Comparison of ENCODE assay signal across 8 cellular contexts in the genomic region with DNA sequence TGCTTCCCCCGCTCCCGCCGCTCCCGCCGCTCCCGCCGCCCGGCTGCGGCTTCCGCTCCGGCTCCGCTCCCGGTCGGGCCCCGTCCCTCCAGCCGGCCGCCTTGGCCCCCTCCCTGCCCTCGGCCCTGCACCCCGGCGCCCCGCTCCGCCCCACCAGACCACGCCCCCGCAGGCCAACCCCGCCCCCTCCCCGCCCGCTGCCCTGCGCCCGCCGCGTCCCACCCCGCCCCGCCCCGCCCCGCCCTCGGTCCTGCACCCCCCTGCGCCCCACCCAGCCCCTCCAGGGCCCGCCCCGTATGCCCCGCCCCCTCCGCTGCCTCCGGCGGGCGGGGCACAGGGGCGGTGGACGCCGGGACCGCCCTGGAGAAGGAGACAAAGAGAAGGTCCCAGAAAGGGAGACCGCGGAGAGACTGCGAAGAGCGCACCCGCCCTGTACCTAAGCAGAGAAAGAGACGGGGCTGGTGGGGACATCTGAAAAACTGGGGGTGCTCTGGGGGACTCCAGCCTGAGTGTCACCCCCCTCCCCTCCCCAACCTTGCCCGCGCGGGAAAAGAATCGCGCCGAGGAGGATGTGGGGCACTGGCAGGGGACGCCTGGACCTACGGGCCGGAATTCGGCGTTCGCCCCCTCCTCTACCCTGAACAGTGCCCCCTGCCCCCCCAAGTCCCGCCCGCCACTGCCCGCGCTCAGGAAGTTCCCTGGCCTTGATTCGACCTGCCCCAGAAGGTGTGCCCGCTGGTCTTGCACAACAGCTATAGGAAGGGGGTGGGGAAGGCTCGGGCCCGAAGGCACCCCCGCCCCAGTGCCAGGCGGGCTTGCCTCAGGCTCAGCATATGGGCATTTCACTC. TPM values are rescaled to one million over a fixed set of nuclear protein-coding genes. Genes with fewer than 3 reads are reported as not detected.
DNase-seq lines count a peak whose midpoint lies in the region; ATAC-seq and TF ChIP-seq lines count a peak whose summit lies in the region.

No MANE protein-coding gene starts in this region.

- H3K27ac ChIP-seq in adrenal gland: peak overlapping the region; percentile 65 to 98 (median 88)
- H3K27ac ChIP-seq in heart right ventricle: peak overlapping the region; percentile 81 to 96 (median 94)
- H3K27ac ChIP-seq in prostate gland: peak overlapping the region; percentile 99

- peak overlapping the region; percentile 87 for H3K27ac Mint-ChIP-seq in T-helper 17 cell

- no peaks in the 10 kb centered on the region for H3K27me3 Mint-ChIP-seq in T-helper 17 cell

- H3K4me1 Mint-ChIP-seq in T-helper 17 cell: peaks cover 26% of the 10 kb centered on the region

- 0 to 2% (median 1%) methylated on average over 15 to 72 of the region's 76 CpGs for WGBS in adrenal gland, 4 donors
- WGBS in heart right ventricle, 2 donors: 1% methylated on average over 36 to 66 of the region's 76 CpGs
- WGBS in prostate gland: 0% methylated on average over 43 of the region's 76 CpGs

- TF ChIP-seq POLR2A in adrenal gland (IDR thresholded peaks at IDR 0.05) (peak in 1 of 2 donors; percentile 65), prostate gland (IDR thresholded peaks at IDR 0.05) (peak; percentile 29)

- no peaks in the 10 kb centered on the region for H3K36me3 Mint-ChIP-seq in T-helper 17 cell (ENCODE audit: low read depth)

- H3K4me1 ChIP-seq in adrenal gland (replicated peaks in 1 of 2) (peaks cover 31 to 59% of the 10 kb centered on the region in 2 donors), heart right ventricle (peaks cover 4 to 67% (median 37%) of the 10 kb centered on the region in 9 donors), prostate gland (replicated peaks) (peaks cover 22% of the 10 kb centered on the region)

- intact Hi-C loops in adrenal gland (cut with DNase I): loop anchor here in 1 of 2 donors (5.0 kb wide), 1 partner anchor 42 kb away; no protein-coding TSS in a partner anchor
- intact Hi-C loops in heart right ventricle (cut with DNase I): loop anchor here in 5 of 10 donors (2.0 to 5.0 kb wide), 4 partner anchors 37 to 47 kb away; no protein-coding TSS in a partner anchor
- intact Hi-C loops in prostate gland (cut with DNase I): no loop called here

- ATAC-seq in GM18909 (IDR thresholded peaks at IDR 0.05; ENCODE audit: poor library complexity, unreplicated experiment) (peak; percentile 44), T-helper 17 cell (peak; percentile 81), heart right ventricle (peak; percentile 89 to 92 (median 90))

- TF ChIP-seq CTCF in adrenal gland (IDR thresholded peaks at IDR 0.05): no peak
- no peak for TF ChIP-seq CTCF in heart right ventricle (IDR thresholded peaks at IDR 0.05)
- no peak for TF ChIP-seq CTCF in prostate gland (IDR thresholded peaks at IDR 0.05)

- H3K27me3 ChIP-seq in adrenal gland (no peaks in the 10 kb centered on the region), heart right ventricle (peaks cover 0 to 8% (median 0%) of the 10 kb centered on the region in 7 donors), prostate gland (replicated peaks; ENCODE audit: insufficient read depth) (no peaks in the 10 kb centered on the region)

- peak; percentile 77 for DNase-seq in 8988T
- DNase-seq in NAMALWA (ENCODE audit: low spot score): peak; percentile 85
- DNase-seq in T-helper 17 cell: peak; percentile 68 to 86 (median 84)
- DNase-seq in adrenal gland: peak; percentile 80 to 85 (median 84)
- DNase-seq in heart right ventricle: peak; percentile 79 to 87
- DNase-seq in prostate gland (ENCODE audit: low spot score): peak; percentile 88
- DNase-seq in ureter (ENCODE audit: low spot score): peak; percentile 90

- H3K4me3 ChIP-seq in adrenal gland (peak overlapping the region in 3 of 4 donors; percentile 18 to 65 (median 64)), heart right ventricle (peak overlapping the region; percentile 55 to 93 (median 88)), prostate gland (peak overlapping the region; percentile 82 to 96)

- H3K36me3 ChIP-seq in adrenal gland (replicated peaks in 1 of 2) (no peaks in the 10 kb centered on the region), heart right ventricle (peaks cover 0 to 19% (median 0%) of the 10 kb centered on the region in 9 donors), prostate gland (no peaks in the 10 kb centered on the region)

- H3K4me3 Mint-ChIP-seq in T-helper 17 cell: peak overlapping the region; percentile 92

- H3K9me3 ChIP-seq in T-helper 17 cell (ENCODE audit: control insufficient read depth, low read length, poor library complexity, severe bottlenecking): no peaks in the 10 kb centered on the region
- no peaks in the 10 kb centered on the region for H3K9me3 ChIP-seq in adrenal gland (replicated peaks in 1 of 3)
- no peaks in the 10 kb centered on the region for H3K9me3 ChIP-seq in heart right ventricle
- H3K9me3 ChIP-seq in prostate gland: no peaks in the 10 kb centered on the region

RNA-seq across cellular contexts. Expression of a gene that starts 42.9 kb away (rescaled TPM):
- total RNA-seq in T-helper 17 cell: 1 to 10 TPM; 6.3 to 8.4 TPM
- total RNA-seq in adrenal gland: 100 to 1,000 TPM in 1 of 8 donors, 10 to 100 TPM in 7; 36.1 to 169 (median 69.5) TPM
- 10 to 100 TPM; 29.4 to 61.6 (median 29.7) TPM for polyA plus RNA-seq in adrenal gland
- total RNA-seq in heart right ventricle: 10 to 100 TPM; 36.8 to 59.2 (median 49.4) TPM
- 10 to 100 TPM; 14.4 to 16.5 TPM for polyA plus RNA-seq in heart right ventricle
- total RNA-seq in prostate gland: 10 to 100 TPM; 32.2 to 47.6 TPM
- 29.8 TPM for total RNA-seq in ureter

Comparison
In these comparisons a context has a peak if more than half of its experiments do, and no peak if none do; other contexts are left out.
1. Peak in every context shown above with its lines: DNase-seq, ATAC-seq, H3K4me3 ChIP-seq and H3K27ac ChIP-seq.